ENCODE assay signal across 2 cellular contexts in genomic region chr2:200658278-200658864, GRCh38.
TF ChIP-seq lines count a peak whose summit lies in the region.

No MANE protein-coding gene starts in this region.

TF ChIP-seq in GM23338, 12 proteins besides CTCF, POLR2A, EP300 and RAD21 (continued from another document):
- TF ChIP-seq ZNF462 (CRISPR knock-in tag; IDR thresholded peaks at IDR 0.05) (no peak), CREB1 (CRISPR knock-in tag; IDR thresholded peaks at IDR 0.05; ENCODE audit: low read depth) (no peak), EZH2phosphoT487 (IDR thresholded peaks at IDR 0.05; ENCODE audit: unreplicated experiment) (no peak), ETS1 (IDR thresholded peaks at IDR 0.05) (no peak), NANOG (IDR thresholded peaks at IDR 0.05; ENCODE audit: borderline replicate concordance) (no peak), JUNB (IDR thresholded peaks at IDR 0.05; ENCODE audit: unreplicated experiment) (no peak), ZNF114 (CRISPR knock-in tag; IDR thresholded peaks at IDR 0.05) (no peak), EZH2 (IDR thresholded peaks at IDR 0.05; ENCODE audit: low read depth, unreplicated experiment) (no peak), ZNF331 (CRISPR knock-in tag; IDR thresholded peaks at IDR 0.05; ENCODE audit: low read depth) (no peak)

TF ChIP-seq in WTC11, 78 proteins besides CTCF, POLR2A, EP300 and RAD21 (continued from another document):
- TF ChIP-seq ZNF532 (CRISPR knock-in tag; IDR thresholded peaks at IDR 0.05; ENCODE audit: borderline replicate concordance) (no peak), SMAD3 (CRISPR knock-in tag; IDR thresholded peaks at IDR 0.05; ENCODE audit: borderline replicate concordance) (no peak), FOXP1 (CRISPR knock-in tag; IDR thresholded peaks at IDR 0.05; ENCODE audit: borderline replicate concordance) (no peak), SP1 (CRISPR knock-in tag; conservative IDR thresholded peaks at IDR 0.05) (no peak), NFATC4 (CRISPR knock-in tag; IDR thresholded peaks at IDR 0.05) (no peak), MLX (CRISPR knock-in tag; IDR thresholded peaks at IDR 0.05) (no peak), ZNF423 (CRISPR knock-in tag; IDR thresholded peaks at IDR 0.05) (no peak), IRF1 (CRISPR knock-in tag; IDR thresholded peaks at IDR 0.05) (no peak), ETV6 (CRISPR knock-in tag; IDR thresholded peaks at IDR 0.05) (no peak), OVOL2 (CRISPR knock-in tag; IDR thresholded peaks at IDR 0.05; ENCODE audit: borderline replicate concordance) (no peak), PRRX2 (CRISPR knock-in tag; IDR thresholded peaks at IDR 0.05) (no peak)
